Comparison of ENCODE assay signal across 24 cellular contexts in genomic region chr17:66367112-66367511, GRCh38.
DNase-seq lines count a peak whose midpoint lies in the region; ATAC-seq and TF ChIP-seq lines count a peak whose summit lies in the region.
"Had no signal": no experiment of that assay in that cellular context is flagged by ENCODE, and none has a peak within 500 bp of the region (broad histone marks: within the 10 kb centered on the region; RNA-seq: fewer than 3 reads in every experiment).

No MANE protein-coding gene starts in this region.

- TF ChIP-seq CTCF in Panc1 (IDR thresholded peaks at IDR 0.05) (no peak), lower leg skin (IDR thresholded peaks at IDR 0.05) (no peak)

- H3K36me3 Mint-ChIP-seq in activated CD4-positive, alpha-beta T cell treated with anti-CD3 and anti-CD28 coated beads, Interleukin-2, amount 10 ng/mL, durations not matched to agents 7 days and 5 days (ENCODE audit: low read depth) = peaks cover 13% of the 10 kb centered on the region
- peaks cover 8% of the 10 kb centered on the region in 2 donors for H3K36me3 Mint-ChIP-seq in CD4-positive, alpha-beta memory T cell
- H3K36me3 Mint-ChIP-seq in activated naive CD8-positive, alpha-beta T cell treated with anti-CD3 and anti-CD28 coated beads, Interleukin-2, amount 50 U/mL, for 24 hours (ENCODE audit: low read depth) = peaks cover 35% of the 10 kb centered on the region

- no peak overlapping the region for H3K4me3 ChIP-seq in CD4-positive, alpha-beta memory T cell (ENCODE audit: low read length in 2 of 2)
- no peak overlapping the region for H3K4me3 ChIP-seq in Panc1 (ENCODE audit: low read depth in 2 of 2, low read length in 2 of 2)
- H3K4me3 ChIP-seq in lower leg skin (ENCODE audit: low read depth, poor library complexity, severe bottlenecking) = no peak overlapping the region
- H3K4me3 ChIP-seq: A549; BLaER1 treated with 17β-estradiol and CSF1 and Interleukin-3, amounts not matched to agents 10 nM and 100 nM; GM12878; GM23338; Peyer's patch had no signal

- H3K36me3 ChIP-seq in CD4-positive, alpha-beta memory T cell (ENCODE audit: insufficient read depth, low read length) = no peaks in the 10 kb centered on the region
- H3K36me3 ChIP-seq in Panc1 (ENCODE audit: control insufficient read depth, insufficient read depth, low read length) = no peaks in the 10 kb centered on the region
- H3K36me3 ChIP-seq: Peyer's patch had no signal

- 81 to 82% methylated on average over 2 of the region's 2 CpGs for WGBS in lower leg skin, 2 donors

- no peaks in the 10 kb centered on the region for H3K27me3 ChIP-seq in CD4-positive, alpha-beta memory T cell (ENCODE audit: insufficient read depth, low read length)
- no peaks in the 10 kb centered on the region for H3K27me3 ChIP-seq in Panc1 (ENCODE audit: control insufficient read depth, insufficient read depth, low read length)
- H3K27me3 ChIP-seq: BLaER1 treated with 17β-estradiol and CSF1 and Interleukin-3, amounts not matched to agents 10 nM and 100 nM; Peyer's patch had no signal

- no peak overlapping the region for H3K4me3 Mint-ChIP-seq in activated CD4-positive, alpha-beta T cell treated with anti-CD3 and anti-CD28 coated beads, Interleukin-2, amount 10 ng/mL, durations not matched to agents 7 days and 5 days
- peak overlapping the region in 2 of 8 donors; percentile 4 to 9 for H3K4me3 Mint-ChIP-seq in CD4-positive, alpha-beta memory T cell
- no peak overlapping the region for H3K4me3 Mint-ChIP-seq in activated naive CD8-positive, alpha-beta T cell treated with anti-CD3 and anti-CD28 coated beads, Interleukin-2, amount 50 U/mL, for 24 hours
- H3K4me3 Mint-ChIP-seq: CD4-positive, alpha-beta T cell; GM23338; H9; HFFc6 had no signal

- no peak for ATAC-seq in Panc1
- ATAC-seq in activated naive CD8-positive, alpha-beta T cell treated with anti-CD3 and anti-CD28 coated beads, Interleukin-2, amount 50 U/mL, for 24 hours = no peak
- ATAC-seq: A549, GM12878, GM23338 had no signal

- no TSS peak for BruUV-seq in Panc1 (replicated peaks; lab: Mats Ljungman, UMichigan)

- no peaks in the 10 kb centered on the region for H3K9me3 ChIP-seq in CD4-positive, alpha-beta memory T cell (ENCODE audit: control insufficient read depth in 1 of 2, low read length in 2 of 2)
- H3K9me3 ChIP-seq in Panc1 (ENCODE audit: control insufficient read depth, insufficient read depth, low read depth, low read length) = no peaks in the 10 kb centered on the region
- H3K9me3 ChIP-seq: A549; BLaER1 treated with 17β-estradiol and CSF1 and Interleukin-3, amounts not matched to agents 10 nM and 100 nM; Peyer's patch had no signal

- no peaks in the 10 kb centered on the region for H3K27me3 Mint-ChIP-seq in activated CD4-positive, alpha-beta T cell treated with anti-CD3 and anti-CD28 coated beads, Interleukin-2, amount 10 ng/mL, durations not matched to agents 7 days and 5 days
- H3K27me3 Mint-ChIP-seq in CD4-positive, alpha-beta memory T cell = no peaks in the 10 kb centered on the region
- H3K27me3 Mint-ChIP-seq in activated naive CD8-positive, alpha-beta T cell treated with anti-CD3 and anti-CD28 coated beads, Interleukin-2, amount 50 U/mL, for 24 hours = no peaks in the 10 kb centered on the region
- H3K27me3 Mint-ChIP-seq: CD4-positive, alpha-beta T cell had no signal

- H3K9me3 Mint-ChIP-seq in activated CD4-positive, alpha-beta T cell treated with anti-CD3 and anti-CD28 coated beads, Interleukin-2, amount 10 ng/mL, durations not matched to agents 7 days and 5 days = no peaks in the 10 kb centered on the region
- no peaks in the 10 kb centered on the region for H3K9me3 Mint-ChIP-seq in CD4-positive, alpha-beta memory T cell
- no peaks in the 10 kb centered on the region for H3K9me3 Mint-ChIP-seq in activated naive CD8-positive, alpha-beta T cell treated with anti-CD3 and anti-CD28 coated beads, Interleukin-2, amount 50 U/mL, for 24 hours
- H3K9me3 Mint-ChIP-seq: CD4-positive, alpha-beta T cell; GM23338; H9; HFFc6 had no signal

- CTCF ChIA-PET in activated CD4-positive, alpha-beta T cell treated with anti-CD3 and anti-CD28 coated beads, Interleukin-2, amount 10 ng/mL, durations not matched to agents 7 days and 5 days (lab: Charles Lee) = interaction anchor here (1.3 to 2.8 kb wide), 2 partner anchors 10 to 13 kb away, joined by 3 to 8 read pairs; no protein-coding TSS in a partner anchor
- CTCF ChIA-PET in CD4-positive, alpha-beta memory T cell (lab: Charles Lee; ENCODE audit: partially characterized antibody) = no interaction called here
- CTCF ChIA-PET in Panc1 (lab: Charles Lee) = no interaction called here

- peak overlapping the region; percentile 32 for H3K27ac Mint-ChIP-seq in activated CD4-positive, alpha-beta T cell treated with anti-CD3 and anti-CD28 coated beads, Interleukin-2, amount 10 ng/mL, durations not matched to agents 7 days and 5 days
- H3K27ac Mint-ChIP-seq in CD4-positive, alpha-beta memory T cell = peak overlapping the region in 4 of 7 donors; percentile 16 to 68 (median 38)
- peak overlapping the region; percentile 94 for H3K27ac Mint-ChIP-seq in activated naive CD8-positive, alpha-beta T cell treated with anti-CD3 and anti-CD28 coated beads, Interleukin-2, amount 50 U/mL, for 24 hours
- H3K27ac Mint-ChIP-seq: CD4-positive, alpha-beta T cell; GM23338; HFFc6 had no signal

- no peak for TF ChIP-seq POLR2A in lower leg skin (IDR thresholded peaks at IDR 0.05)

- DNase-seq in activated CD4-positive, alpha-beta T cell treated with anti-CD3 and anti-CD28 coated beads, Interleukin-2, amount 10 ng/mL, durations not matched to agents 7 days and 5 days = no peak
- DNase-seq in activated CD4-positive, alpha-beta T cell treated with anti-CD3 and anti-CD28 coated beads, Interleukin-2, amount 50 U/mL, for 48 hours = no peak
- no peak for DNase-seq in CD4-positive, alpha-beta memory T cell
- DNase-seq in Panc1 (ENCODE audit: low read depth, low spot score) (no peak), NCI-H524 (lab: John Stamatoyannopoulos, UW) (no peak), lower leg skin (ENCODE audit: low spot score in 2 of 2) (no peak)
- DNase-seq in activated naive CD8-positive, alpha-beta T cell treated with anti-CD3 and anti-CD28 coated beads, Interleukin-2, amount 50 U/mL, for 24 hours = no peak
- DNase-seq: AML-193; CD4-positive, alpha-beta T cell; COR-L47; H9; HFFc6; Karpas-422; NCI-H1092; NCI-H1417 treated with DMSO at 0.1 percent for 48 hours; NCI-H1694 treated with DMSO at 0.1 percent for 48 hours; NCI-H2081; NCI-H2227 treated with DMSO at 0.1 percent for 48 hours; Peyer's patch; SHP77 treated with DMSO at 0.1 percent for 48 hours had no signal

- H3K4me1 ChIP-seq in CD4-positive, alpha-beta memory T cell (ENCODE audit: insufficient read depth, low read length) = peaks cover 44% of the 10 kb centered on the region
- peaks cover 41% of the 10 kb centered on the region for H3K4me1 ChIP-seq in Panc1 (ENCODE audit: control insufficient read depth, insufficient read depth, low read length)

- H3K27ac ChIP-seq in CD4-positive, alpha-beta memory T cell (ENCODE audit: low read depth, low read length) = no peak overlapping the region
- 0 out of 2 replicates have a peak overlapping the region, but pooled peaks have one; percentile 17 for H3K27ac ChIP-seq in Panc1 (ENCODE audit: low read length)
- H3K27ac ChIP-seq: A549; BLaER1 treated with 17β-estradiol and CSF1 and Interleukin-3, amounts not matched to agents 10 nM and 100 nM; Peyer's patch had no signal

- in situ Hi-C loops in Panc1 (cut with HindIII; ENCODE audit: low pct_unique_long_range_greater_than_20kb, low sequenced_read_pairs) = no loop called here

- intact Hi-C loops in CD4-positive, alpha-beta memory T cell (cut with micrococcal nuclease) = loop anchor here (5.0 kb wide), 1 partner anchor 35 kb away; no protein-coding TSS in a partner anchor
- intact Hi-C loops in Panc1 (cut with micrococcal nuclease; ENCODE audit: unreplicated experiment) (no loop called here), lower leg skin (cut with DNase I; ENCODE audit: low total_unique reads) (no loop called here)

- POLR2A ChIA-PET in activated CD4-positive, alpha-beta T cell treated with anti-CD3 and anti-CD28 coated beads, Interleukin-2, amount 10 ng/mL, durations not matched to agents 7 days and 5 days (lab: Charles Lee) = no interaction called here
- POLR2A ChIA-PET in CD4-positive, alpha-beta memory T cell (lab: Charles Lee; ENCODE audit: partially characterized antibody) = no interaction called here
- POLR2A ChIA-PET in Panc1 (lab: Charles Lee) = no interaction called here

- H3K4me1 Mint-ChIP-seq in activated CD4-positive, alpha-beta T cell treated with anti-CD3 and anti-CD28 coated beads, Interleukin-2, amount 10 ng/mL, durations not matched to agents 7 days and 5 days = peaks cover 73% of the 10 kb centered on the region
- peaks cover 50 to 85% (median 73%) of the 10 kb centered on the region in 4 donors for H3K4me1 Mint-ChIP-seq in CD4-positive, alpha-beta memory T cell
- peaks cover 90% of the 10 kb centered on the region for H3K4me1 Mint-ChIP-seq in activated naive CD8-positive, alpha-beta T cell treated with anti-CD3 and anti-CD28 coated beads, Interleukin-2, amount 50 U/mL, for 24 hours

Comparison
In these comparisons a context has a peak if more than half of its experiments do, and no peak if none do; other contexts are left out.
1. H3K27ac Mint-ChIP-seq: peak in every context shown above with its lines; median percentile 94 in activated naive CD8-positive, alpha-beta T cell treated with anti-CD3 and anti-CD28 coated beads, Interleukin-2, amount 50 U/mL, for 24 hours; 38 in CD4-positive, alpha-beta memory T cell; 32 in activated CD4-positive, alpha-beta T cell treated with anti-CD3 and anti-CD28 coated beads, Interleukin-2, amount 10 ng/mL, durations not matched to agents 7 days and 5 days.